8 cellular contexts compared by ENCODE assay signal in genomic region chr2:16608661-16609643, GRCh38. TPM values are rescaled to one million over a fixed set of nuclear protein-coding genes. Genes with fewer than 3 reads are reported as not detected.
DNase-seq lines count a peak whose midpoint lies in the region; ATAC-seq, FAIRE-seq and TF ChIP-seq lines count a peak whose summit lies in the region.

No MANE protein-coding gene starts in this region.

- peak overlapping the region; percentile 8 for H3K27ac ChIP-seq in brain microvascular endothelial cell
- peak overlapping the region; percentile 89 for H3K27ac ChIP-seq in iPS-20b (ENCODE audit: low read length)
- H3K27ac ChIP-seq in skeletal muscle tissue (ENCODE audit: low read depth, low read length), result no peak overlapping the region

- no peaks in the 10 kb centered on the region for H3K27me3 ChIP-seq in brain microvascular endothelial cell (replicated peaks)
- no peaks in the 10 kb centered on the region for H3K27me3 ChIP-seq in iPS-20b (ENCODE audit: insufficient read depth, low read length)
- H3K27me3 ChIP-seq in skeletal muscle tissue (ENCODE audit: control insufficient read depth in 3 of 3, insufficient read depth in 3 of 3, low read length in 3 of 3), result no peaks in the 10 kb centered on the region

- FAIRE-seq in TTC549 (lab: Jason Lieb, UNC), result peak; percentile 53

- ATAC-seq in HG02970 (IDR thresholded peaks at IDR 0.05; ENCODE audit: low FRiP score, unreplicated experiment), result peak; percentile 84

- peak overlapping the region; percentile 87 for H3K9ac ChIP-seq in iPS-20b (ENCODE audit: low read depth, low read length)
- H3K9ac ChIP-seq in skeletal muscle tissue (ENCODE audit: low read depth in 1 of 3, low read length in 3 of 3), result peak overlapping the region; percentile 18 to 75 (median 64)

- in situ Hi-C loops in brain microvascular endothelial cell (cut with HindIII; ENCODE audit: low pct_ligation_motif_present, low sequenced_read_pairs), result no loop called here

- H3K36me3 ChIP-seq in brain microvascular endothelial cell (replicated peaks), result no peaks in the 10 kb centered on the region
- H3K36me3 ChIP-seq in iPS-20b (ENCODE audit: insufficient read depth, low read depth, low read length), result no peaks in the 10 kb centered on the region
- peaks cover 0 to 4% (median 0%) of the 10 kb centered on the region in 3 donors for H3K36me3 ChIP-seq in skeletal muscle tissue (ENCODE audit: control insufficient read depth in 3 of 3, insufficient read depth in 3 of 3, low read length in 3 of 3)

- DNase-seq in activated gamma-delta T cell treated with Interleukin-2 at 50 U/mL for 16 hours (peak; percentile 85), activated gamma-delta T cell (lab: John Stamatoyannopoulos, UW) (no peak), NCI-H187 treated with DMSO at 0.1 percent for 48 hours (lab: John Stamatoyannopoulos, UW) (peak; percentile 78), brain microvascular endothelial cell (peak; percentile 89)

- H3K4me1 ChIP-seq in iPS-20b (ENCODE audit: insufficient read depth, low read length) (no peaks in the 10 kb centered on the region), skeletal muscle tissue (ENCODE audit: control insufficient read depth in 3 of 3, insufficient read depth in 3 of 3, low read length in 3 of 3) (peaks cover 8 to 16% (median 9%) of the 10 kb centered on the region in 3 donors)

- H3K9me3 ChIP-seq in iPS-20b (ENCODE audit: insufficient read depth, low read depth, low read length) (no peaks in the 10 kb centered on the region), skeletal muscle tissue (ENCODE audit: control insufficient read depth in 3 of 3, low read length in 3 of 3) (no peaks in the 10 kb centered on the region)

- TF ChIP-seq CTCF in brain microvascular endothelial cell (IDR thresholded peaks at IDR 0.05; ENCODE audit: low read depth, low read length, missing control alignments), result peak; percentile 100

- H3K4me3 ChIP-seq in brain microvascular endothelial cell (ENCODE audit: low read depth, low read length) (peak overlapping the region; percentile 45), iPS-20b (ENCODE audit: low read length) (peak overlapping the region; percentile 81), skeletal muscle tissue (ENCODE audit: low read length in 3 of 3) (peak overlapping the region; percentile 60 to 79 (median 78))

RNA-seq across cellular contexts. Expression of gene CYRIA, which starts 56.7 kb away (rescaled TPM):
- 4.7 TPM for total RNA-seq in skeletal muscle tissue
